Comparison of ENCODE assay signal across 1 cellular context in the genomic region with DNA sequence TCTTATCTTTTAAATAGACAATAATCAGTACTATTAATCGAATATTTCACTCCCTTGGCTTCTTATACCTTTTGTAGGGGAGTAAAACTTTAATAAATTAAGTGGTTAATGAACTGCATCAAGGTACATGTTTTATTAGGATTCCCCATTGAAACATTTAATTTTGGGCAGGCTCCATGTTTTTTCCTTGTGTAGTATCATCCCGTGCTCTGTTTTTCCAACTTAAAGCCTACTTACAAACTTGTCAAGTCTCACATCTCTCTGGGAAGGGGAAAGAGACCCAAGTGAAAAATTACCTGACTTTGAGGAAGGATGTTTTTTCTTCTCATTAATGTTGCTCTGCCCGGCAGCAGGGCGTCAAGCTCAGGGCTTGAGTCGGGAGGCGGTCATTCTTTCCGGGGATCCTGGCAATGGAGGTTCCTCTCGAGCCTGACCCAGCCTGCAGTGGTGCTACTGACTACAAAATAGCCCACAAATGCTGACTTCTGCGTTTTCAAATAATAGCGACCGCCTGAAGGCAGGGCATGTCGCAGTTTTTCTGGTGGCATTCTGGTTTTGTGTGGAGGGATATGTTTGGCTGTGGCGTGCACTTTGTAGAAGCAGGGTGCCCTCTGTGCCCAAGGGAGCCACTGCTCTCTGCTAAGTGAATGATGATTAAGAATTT.
TF ChIP-seq lines count a peak whose summit lies in the region.

No MANE protein-coding gene starts in this region.

TF ChIP-seq in K562, 482 proteins besides CTCF, POLR2A, EP300 and RAD21 (continued from another document):
- TF ChIP-seq, protein P1, sequence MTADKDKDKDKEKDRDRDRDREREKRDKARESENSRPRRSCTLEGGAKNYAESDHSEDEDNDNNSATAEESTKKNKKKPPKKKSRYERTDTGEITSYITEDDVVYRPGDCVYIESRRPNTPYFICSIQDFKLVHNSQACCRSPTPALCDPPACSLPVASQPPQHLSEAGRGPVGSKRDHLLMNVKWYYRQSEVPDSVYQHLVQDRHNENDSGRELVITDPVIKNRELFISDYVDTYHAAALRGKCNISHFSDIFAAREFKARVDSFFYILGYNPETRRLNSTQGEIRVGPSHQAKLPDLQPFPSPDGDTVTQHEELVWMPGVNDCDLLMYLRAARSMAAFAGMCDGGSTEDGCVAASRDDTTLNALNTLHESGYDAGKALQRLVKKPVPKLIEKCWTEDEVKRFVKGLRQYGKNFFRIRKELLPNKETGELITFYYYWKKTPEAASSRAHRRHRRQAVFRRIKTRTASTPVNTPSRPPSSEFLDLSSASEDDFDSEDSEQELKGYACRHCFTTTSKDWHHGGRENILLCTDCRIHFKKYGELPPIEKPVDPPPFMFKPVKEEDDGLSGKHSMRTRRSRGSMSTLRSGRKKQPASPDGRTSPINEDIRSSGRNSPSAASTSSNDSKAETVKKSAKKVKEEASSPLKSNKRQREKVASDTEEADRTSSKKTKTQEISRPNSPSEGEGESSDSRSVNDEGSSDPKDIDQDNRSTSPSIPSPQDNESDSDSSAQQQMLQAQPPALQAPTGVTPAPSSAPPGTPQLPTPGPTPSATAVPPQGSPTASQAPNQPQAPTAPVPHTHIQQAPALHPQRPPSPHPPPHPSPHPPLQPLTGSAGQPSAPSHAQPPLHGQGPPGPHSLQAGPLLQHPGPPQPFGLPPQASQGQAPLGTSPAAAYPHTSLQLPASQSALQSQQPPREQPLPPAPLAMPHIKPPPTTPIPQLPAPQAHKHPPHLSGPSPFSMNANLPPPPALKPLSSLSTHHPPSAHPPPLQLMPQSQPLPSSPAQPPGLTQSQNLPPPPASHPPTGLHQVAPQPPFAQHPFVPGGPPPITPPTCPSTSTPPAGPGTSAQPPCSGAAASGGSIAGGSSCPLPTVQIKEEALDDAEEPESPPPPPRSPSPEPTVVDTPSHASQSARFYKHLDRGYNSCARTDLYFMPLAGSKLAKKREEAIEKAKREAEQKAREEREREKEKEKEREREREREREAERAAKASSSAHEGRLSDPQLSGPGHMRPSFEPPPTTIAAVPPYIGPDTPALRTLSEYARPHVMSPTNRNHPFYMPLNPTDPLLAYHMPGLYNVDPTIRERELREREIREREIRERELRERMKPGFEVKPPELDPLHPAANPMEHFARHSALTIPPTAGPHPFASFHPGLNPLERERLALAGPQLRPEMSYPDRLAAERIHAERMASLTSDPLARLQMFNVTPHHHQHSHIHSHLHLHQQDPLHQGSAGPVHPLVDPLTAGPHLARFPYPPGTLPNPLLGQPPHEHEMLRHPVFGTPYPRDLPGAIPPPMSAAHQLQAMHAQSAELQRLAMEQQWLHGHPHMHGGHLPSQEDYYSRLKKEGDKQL (CRISPR knock-in tag; IDR thresholded peaks at IDR 0.05; ENCODE audit: borderline replicate concordance), result no peak
- peak; percentile 55 for TF ChIP-seq ZNF316 (IDR thresholded peaks at IDR 0.05)
- TF ChIP-seq CBX8 (IDR thresholded peaks at IDR 0.05; ENCODE audit: borderline replicate concordance, extremely low read depth, low read depth, low read length, poor library complexity, severe bottlenecking), result peak; percentile 19
- TF ChIP-seq CBX2 (IDR thresholded peaks at IDR 0.05; ENCODE audit: insufficient read depth, low read length, poor library complexity, severe bottlenecking), result peak; percentile 96
- no peak for TF ChIP-seq ZNF197 (CRISPR knock-in tag; IDR thresholded peaks at IDR 0.05; ENCODE audit: low read depth)
- TF ChIP-seq CREM (IDR thresholded peaks at IDR 0.05; ENCODE audit: low read depth), result no peak
- no peak for TF ChIP-seq ESRRA (IDR thresholded peaks at IDR 0.05; ENCODE audit: borderline replicate concordance, low read depth)
- TF ChIP-seq ELF1 (tag; IDR thresholded peaks at IDR 0.05), result no peak
- TF ChIP-seq MYC (IDR thresholded peaks at IDR 0.05; ENCODE audit: low read depth, low read length), result no peak
- no peak for TF ChIP-seq MYC (CRISPR knock-in tag; IDR thresholded peaks at IDR 0.05; ENCODE audit: borderline replicate concordance, low read depth)
- peak; percentile 27; the same call in 1 of the 2 replicates for TF ChIP-seq RNF2 (IDR thresholded peaks at IDR 0.05)
- TF ChIP-seq ZBTB17 (CRISPR knock-in tag; IDR thresholded peaks at IDR 0.05), result no peak
- TF ChIP-seq ZNF696 (CRISPR knock-in tag; conservative IDR thresholded peaks at IDR 0.05), result no peak
- no peak for TF ChIP-seq ZNF707 (CRISPR knock-in tag; conservative IDR thresholded peaks at IDR 0.05)
- TF ChIP-seq ZSCAN32 (CRISPR knock-in tag; IDR thresholded peaks at IDR 0.05), result no peak
- TF ChIP-seq KDM5B (IDR thresholded peaks at IDR 0.05; ENCODE audit: insufficient replicate concordance, low read depth, low read length), result no peak
- TF ChIP-seq NCOA2 (IDR thresholded peaks at IDR 0.05; ENCODE audit: partially characterized antibody in 2 of 2), result no peak
- TF ChIP-seq NCOR1 (IDR thresholded peaks at IDR 0.05), result no peak
- no peak for TF ChIP-seq CREB1 (IDR thresholded peaks at IDR 0.05)
- no peak for TF ChIP-seq CREB1 (CRISPR knock-in tag; IDR thresholded peaks at IDR 0.05)
- no peak for TF ChIP-seq HNRNPL (IDR thresholded peaks at IDR 0.05; ENCODE audit: low read depth, low read length)
- no peak for TF ChIP-seq CBFB (CRISPR knock-in tag; IDR thresholded peaks at IDR 0.05)
- no peak for TF ChIP-seq POU5F1 (IDR thresholded peaks at IDR 0.05; ENCODE audit: borderline replicate concordance, low read depth, low read length, partially characterized antibody)
- TF ChIP-seq, protein P2, sequence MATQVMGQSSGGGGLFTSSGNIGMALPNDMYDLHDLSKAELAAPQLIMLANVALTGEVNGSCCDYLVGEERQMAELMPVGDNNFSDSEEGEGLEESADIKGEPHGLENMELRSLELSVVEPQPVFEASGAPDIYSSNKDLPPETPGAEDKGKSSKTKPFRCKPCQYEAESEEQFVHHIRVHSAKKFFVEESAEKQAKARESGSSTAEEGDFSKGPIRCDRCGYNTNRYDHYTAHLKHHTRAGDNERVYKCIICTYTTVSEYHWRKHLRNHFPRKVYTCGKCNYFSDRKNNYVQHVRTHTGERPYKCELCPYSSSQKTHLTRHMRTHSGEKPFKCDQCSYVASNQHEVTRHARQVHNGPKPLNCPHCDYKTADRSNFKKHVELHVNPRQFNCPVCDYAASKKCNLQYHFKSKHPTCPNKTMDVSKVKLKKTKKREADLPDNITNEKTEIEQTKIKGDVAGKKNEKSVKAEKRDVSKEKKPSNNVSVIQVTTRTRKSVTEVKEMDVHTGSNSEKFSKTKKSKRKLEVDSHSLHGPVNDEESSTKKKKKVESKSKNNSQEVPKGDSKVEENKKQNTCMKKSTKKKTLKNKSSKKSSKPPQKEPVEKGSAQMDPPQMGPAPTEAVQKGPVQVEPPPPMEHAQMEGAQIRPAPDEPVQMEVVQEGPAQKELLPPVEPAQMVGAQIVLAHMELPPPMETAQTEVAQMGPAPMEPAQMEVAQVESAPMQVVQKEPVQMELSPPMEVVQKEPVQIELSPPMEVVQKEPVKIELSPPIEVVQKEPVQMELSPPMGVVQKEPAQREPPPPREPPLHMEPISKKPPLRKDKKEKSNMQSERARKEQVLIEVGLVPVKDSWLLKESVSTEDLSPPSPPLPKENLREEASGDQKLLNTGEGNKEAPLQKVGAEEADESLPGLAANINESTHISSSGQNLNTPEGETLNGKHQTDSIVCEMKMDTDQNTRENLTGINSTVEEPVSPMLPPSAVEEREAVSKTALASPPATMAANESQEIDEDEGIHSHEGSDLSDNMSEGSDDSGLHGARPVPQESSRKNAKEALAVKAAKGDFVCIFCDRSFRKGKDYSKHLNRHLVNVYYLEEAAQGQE (CRISPR knock-in tag; IDR thresholded peaks at IDR 0.05; ENCODE audit: low read depth), result no peak
- TF ChIP-seq ZNF12 (CRISPR knock-in tag; IDR thresholded peaks at IDR 0.05), result no peak
- peak; percentile 95; the same call in 1 of the 2 replicates for TF ChIP-seq EZH2 (IDR thresholded peaks at IDR 0.05; ENCODE audit: borderline replicate concordance, low read depth, low read length)
- no peak for TF ChIP-seq LCOR (CRISPR knock-in tag; IDR thresholded peaks at IDR 0.05)
- TF ChIP-seq ATF7 (IDR thresholded peaks at IDR 0.05), result no peak
- no peak for TF ChIP-seq ZNF655 (CRISPR knock-in tag; IDR thresholded peaks at IDR 0.05)
- TF ChIP-seq ZNF263 (CRISPR knock-in tag; IDR thresholded peaks at IDR 0.05; ENCODE audit: borderline replicate concordance), result no peak
